Comparison of ENCODE assay signal across 19 cellular contexts in the genomic region with DNA sequence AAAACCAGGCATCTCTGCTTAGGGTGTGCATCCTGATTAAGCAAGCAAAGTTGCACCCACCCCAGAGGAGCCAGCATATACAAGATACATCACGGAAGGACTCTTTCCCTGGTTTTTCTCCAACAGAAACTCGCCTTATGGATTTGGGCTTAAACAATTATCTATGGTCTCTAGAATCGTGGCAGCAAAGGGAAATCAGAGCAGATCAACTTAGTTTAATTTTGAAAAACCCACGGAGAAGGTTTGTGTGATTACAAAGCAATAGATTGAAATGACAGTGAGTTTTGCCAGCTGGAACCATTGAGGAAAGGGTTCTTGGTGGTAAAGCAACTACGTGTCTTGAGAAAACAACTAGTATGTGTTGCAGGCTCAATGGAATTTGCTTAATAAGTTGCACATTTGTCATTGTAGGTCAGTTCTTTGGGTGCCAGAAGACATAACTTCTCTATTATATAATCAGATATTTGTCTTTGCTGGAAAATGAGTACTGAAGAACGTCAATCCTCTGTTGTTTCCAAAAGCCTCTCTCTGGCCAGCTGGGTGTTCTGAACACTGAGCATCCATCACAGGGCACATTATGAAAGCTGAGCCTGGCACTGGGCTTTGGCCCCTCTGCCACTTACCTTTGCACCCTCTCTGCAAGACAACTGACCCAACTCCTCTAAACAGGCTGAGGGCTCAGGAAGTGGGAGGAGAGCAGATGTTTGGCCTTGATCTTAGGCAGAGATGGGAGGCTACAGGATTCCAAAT.
DNase-seq lines count a peak whose midpoint lies in the region; TF ChIP-seq lines count a peak whose summit lies in the region.
"Had no signal": no experiment of that assay in that cellular context is flagged by ENCODE, and none has a peak within 500 bp of the region (broad histone marks: within the 10 kb centered on the region; RNA-seq: fewer than 3 reads in every experiment).

No MANE protein-coding gene starts in this region.

- no peak overlapping the region for H3K23ac ChIP-seq in mesenchymal stem cell (ENCODE audit: low read length in 2 of 2)

- H3K4me3 ChIP-seq in AG10803 (ENCODE audit: low read length): peak overlapping the region; percentile 34
- H3K4me3 ChIP-seq in SK-N-SH (ENCODE audit: low read depth in 2 of 2, low read length in 1 of 2): no peak overlapping the region
- H3K4me3 ChIP-seq in mesenchymal stem cell (ENCODE audit: insufficient read depth in 1 of 2, low read depth in 1 of 2, low read length in 2 of 2): peak overlapping the region in 1 of 2 experiments; percentile 33
- H3K4me3 ChIP-seq: upper lobe of right lung had no signal

- peak overlapping the region; percentile 41 for H4K8ac ChIP-seq in mesenchymal stem cell (ENCODE audit: low read length)

- H4K20me1 ChIP-seq in SK-N-SH (ENCODE audit: insufficient read depth): no peaks in the 10 kb centered on the region

- peak overlapping the region in 1 of 2 experiments; percentile 7 for H3K18ac ChIP-seq in mesenchymal stem cell (ENCODE audit: low read depth in 1 of 2, low read length in 2 of 2)

- TF ChIP-seq RAD21 in SK-N-SH (IDR thresholded peaks at IDR 0.05; ENCODE audit: low read length): no peak

- H2AK5ac ChIP-seq in mesenchymal stem cell (ENCODE audit: low read length, severe bottlenecking): peak overlapping the region; percentile 7

- no peak overlapping the region for H3K27ac ChIP-seq in SK-N-SH (ENCODE audit: low read depth in 2 of 2, low read length in 1 of 2)
- no peak overlapping the region for H3K27ac ChIP-seq in mesenchymal stem cell (ENCODE audit: low read length, poor library complexity, severe bottlenecking)
- H3K27ac ChIP-seq: upper lobe of right lung had no signal

- TF ChIP-seq EP300 in SK-N-SH (IDR thresholded peaks at IDR 0.05; ENCODE audit: borderline replicate concordance in 1 of 2, low read depth in 1 of 2, low read length in 1 of 2): no peak

- H3K14ac ChIP-seq in mesenchymal stem cell (ENCODE audit: low read length in 2 of 2): no peak overlapping the region

- peaks cover 0 to 17% of the 10 kb centered on the region in 2 experiments; a peak in 2 of 4 replicates for H3K4me1 ChIP-seq in SK-N-SH (ENCODE audit: control insufficient read depth in 1 of 2, insufficient read depth in 2 of 2, low read depth in 1 of 2, low read length in 1 of 2)
- H3K4me1 ChIP-seq in mesenchymal stem cell (ENCODE audit: control insufficient read depth, insufficient read depth, low read depth, low read length): peaks cover 2% of the 10 kb centered on the region
- H3K4me1 ChIP-seq: upper lobe of right lung had no signal

- 83% methylated on average over 6 of the region's 6 CpGs for WGBS in SK-N-SH (ENCODE audit: low lambda C conversion rate)
- 86% methylated on average over 6 of the region's 6 CpGs for WGBS in mesenchymal stem cell

- no peak overlapping the region for H2BK5ac ChIP-seq in mesenchymal stem cell (ENCODE audit: low read depth, low read length, poor library complexity, severe bottlenecking)

- H4K91ac ChIP-seq in mesenchymal stem cell (ENCODE audit: low read length): peak overlapping the region; percentile 14

- H3K36me3 ChIP-seq in SK-N-SH (replicated peaks in 1 of 2; ENCODE audit: control insufficient read depth in 1 of 2, insufficient read depth in 2 of 2, low read length in 1 of 2): no peaks in the 10 kb centered on the region
- no peaks in the 10 kb centered on the region for H3K36me3 ChIP-seq in mesenchymal stem cell (ENCODE audit: control insufficient read depth in 1 of 2, insufficient read depth in 2 of 2, low read depth in 1 of 2, low read length in 2 of 2)
- H3K36me3 ChIP-seq: upper lobe of right lung had no signal

- H3K4me2 ChIP-seq in SK-N-SH (no peak overlapping the region), mesenchymal stem cell (ENCODE audit: low read length, poor library complexity, severe bottlenecking) (no peak overlapping the region)

- POLR2A ChIA-PET in SK-N-SH (lab: Yijun Ruan, JAX): no interaction called here

- H2BK15ac ChIP-seq in mesenchymal stem cell (ENCODE audit: low read depth, poor library complexity, severe bottlenecking): no peak overlapping the region

- H2BK120ac ChIP-seq in mesenchymal stem cell (ENCODE audit: low read depth, low read length): no peak overlapping the region

- H3K9ac ChIP-seq in SK-N-SH (no peak overlapping the region), mesenchymal stem cell (ENCODE audit: low read length) (peak overlapping the region; percentile 62)

- H3K9me3 ChIP-seq in SK-N-SH: peaks cover under 1% of the 10 kb centered on the region; the same call in 1 of the 2 replicates
- H3K9me3 ChIP-seq in mesenchymal stem cell (ENCODE audit: control insufficient read depth, low read length): peaks cover 2% of the 10 kb centered on the region
- H3K9me3 ChIP-seq: upper lobe of right lung had no signal

- peaks cover 27% of the 10 kb centered on the region for H3F3A ChIP-seq in SK-N-SH (replicated peaks; ENCODE audit: insufficient read depth)

- H3K79me2 ChIP-seq in SK-N-SH (ENCODE audit: insufficient read depth): no peaks in the 10 kb centered on the region

- H3K4ac ChIP-seq in mesenchymal stem cell (ENCODE audit: low read depth in 1 of 2, low read length in 2 of 2): peak overlapping the region in 1 of 2 experiments; percentile 43

- CTCF ChIA-PET in SK-N-SH (lab: Yijun Ruan, JAX): no interaction called here

- H2BK12ac ChIP-seq in mesenchymal stem cell (ENCODE audit: low read length in 2 of 2): no peak overlapping the region

- H2AFZ ChIP-seq in SK-N-SH (ENCODE audit: low read depth): no peak overlapping the region; the same call in 1 of the 2 replicates
- H2AFZ ChIP-seq in mesenchymal stem cell (ENCODE audit: low read depth, low read length): no peak overlapping the region

- DNase-seq in AG10803 (ENCODE audit: low read depth) (peak; percentile 97), SK-N-SH (no peak), fibroblast of peridontal ligament (ENCODE audit: extremely low read depth) (peak; percentile 86), mesenchymal stem cell (peak; percentile 16), GM10266 (ENCODE audit: extremely low spot score) (no peak), retina (no peak), NCI-H345 (lab: John Stamatoyannopoulos, UW) (no peak), SHP77 (lab: John Stamatoyannopoulos, UW) (no peak)
- DNase-seq: activated B cell treated with CpG ODN at 0.5 μM for 24 hours; activated CD8-positive, alpha-beta T cell treated with anti-CD3 and anti-CD28 coated beads, Interleukin-2, amount 10 ng/mL, durations not matched to agents 7 days and 5 days; activated naive CD8-positive, alpha-beta T cell treated with anti-CD3 and anti-CD28 coated beads for 36 hours; activated T-cell treated with anti-CD3 and anti-CD28 coated beads, Interleukin-2, amount 50 U/mL, for 48 hours; CD4-positive, alpha-beta memory T cell; KG1; NCI-H1048; NCI-H2029 treated with DMSO at 0.1 percent for 48 hours; NCI-H510A; stimulated activated CD4-positive, alpha-beta T cell treated with anti-CD3 and anti-CD28 coated beads, Interleukin-15, amount 100 ng/mL, for 24 hours; upper lobe of right lung had no signal

- TF ChIP-seq CTCF in AG10803 (conservative IDR thresholded peaks at IDR 0.05; ENCODE audit: low read length) (no peak), SK-N-SH (IDR thresholded peaks at IDR 0.05) (no peak), GM10266 (IDR thresholded peaks at IDR 0.05; ENCODE audit: control insufficient read depth, insufficient read depth, low read depth, missing control alignments) (no peak)

- no peaks in the 10 kb centered on the region for H3K9me2 ChIP-seq in SK-N-SH

- no peaks in the 10 kb centered on the region for H3K27me3 ChIP-seq in SK-N-SH (ENCODE audit: insufficient read depth)
- no peaks in the 10 kb centered on the region for H3K27me3 ChIP-seq in mesenchymal stem cell (ENCODE audit: control insufficient read depth in 1 of 2, insufficient read depth in 1 of 2, low read length in 2 of 2)
- H3K27me3 ChIP-seq: upper lobe of right lung had no signal

- H3K79me1 ChIP-seq in mesenchymal stem cell (replicated peaks; ENCODE audit: low read length, poor library complexity, severe bottlenecking): no peaks in the 10 kb centered on the region

TF ChIP-seq in SK-N-SH, 30 proteins besides CTCF, POLR2A, EP300 and RAD21:
- TF ChIP-seq POLR2AphosphoS5 (IDR thresholded peaks at IDR 0.05; ENCODE audit: low read depth, low read length) (0 out of 2 replicates have a peak, but pooled peaks have one; percentile 16), TCF12 (IDR thresholded peaks at IDR 0.05) (peak; percentile 33; the same call in 1 of the 2 replicates), MXI1 (IDR thresholded peaks at IDR 0.05; ENCODE audit: low read depth, low read length) (no peak)
- TF ChIP-seq, protein P1, sequence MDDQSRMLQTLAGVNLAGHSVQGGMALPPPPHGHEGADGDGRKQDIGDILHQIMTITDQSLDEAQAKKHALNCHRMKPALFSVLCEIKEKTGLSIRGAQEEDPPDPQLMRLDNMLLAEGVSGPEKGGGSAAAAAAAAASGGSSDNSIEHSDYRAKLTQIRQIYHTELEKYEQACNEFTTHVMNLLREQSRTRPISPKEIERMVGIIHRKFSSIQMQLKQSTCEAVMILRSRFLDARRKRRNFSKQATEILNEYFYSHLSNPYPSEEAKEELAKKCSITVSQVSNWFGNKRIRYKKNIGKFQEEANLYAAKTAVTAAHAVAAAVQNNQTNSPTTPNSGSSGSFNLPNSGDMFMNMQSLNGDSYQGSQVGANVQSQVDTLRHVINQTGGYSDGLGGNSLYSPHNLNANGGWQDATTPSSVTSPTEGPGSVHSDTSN (IDR thresholded peaks at IDR 0.05): no peak
- TF ChIP-seq, protein P2, sequence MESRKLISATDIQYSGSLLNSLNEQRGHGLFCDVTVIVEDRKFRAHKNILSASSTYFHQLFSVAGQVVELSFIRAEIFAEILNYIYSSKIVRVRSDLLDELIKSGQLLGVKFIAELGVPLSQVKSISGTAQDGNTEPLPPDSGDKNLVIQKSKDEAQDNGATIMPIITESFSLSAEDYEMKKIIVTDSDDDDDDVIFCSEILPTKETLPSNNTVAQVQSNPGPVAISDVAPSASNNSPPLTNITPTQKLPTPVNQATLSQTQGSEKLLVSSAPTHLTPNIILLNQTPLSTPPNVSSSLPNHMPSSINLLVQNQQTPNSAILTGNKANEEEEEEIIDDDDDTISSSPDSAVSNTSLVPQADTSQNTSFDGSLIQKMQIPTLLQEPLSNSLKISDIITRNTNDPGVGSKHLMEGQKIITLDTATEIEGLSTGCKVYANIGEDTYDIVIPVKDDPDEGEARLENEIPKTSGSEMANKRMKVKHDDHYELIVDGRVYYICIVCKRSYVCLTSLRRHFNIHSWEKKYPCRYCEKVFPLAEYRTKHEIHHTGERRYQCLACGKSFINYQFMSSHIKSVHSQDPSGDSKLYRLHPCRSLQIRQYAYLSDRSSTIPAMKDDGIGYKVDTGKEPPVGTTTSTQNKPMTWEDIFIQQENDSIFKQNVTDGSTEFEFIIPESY (IDR thresholded peaks at IDR 0.05; ENCODE audit: borderline replicate concordance, low read depth): no peak

Comparison
In these comparisons a context has a peak if more than half of its experiments do, and no peak if none do; other contexts are left out.
1. DNase-seq: peak in AG10803 (single experiment), fibroblast of peridontal ligament (single experiment) and mesenchymal stem cell (single experiment); none in SK-N-SH (single experiment), GM10266 (single experiment), retina (single experiment), NCI-H345 (single experiment) and SHP77 (0 of 2).